ENCODE assay signal across 1 cellular context in genomic region chr7:4641667-4642467, GRCh38.
TF ChIP-seq lines count a peak whose summit lies in the region.

No MANE protein-coding gene starts in this region.

TF ChIP-seq in HepG2, 621 proteins besides CTCF, POLR2A, EP300 and RAD21 (continued from another document and continues in another):
- TF ChIP-seq SNAPC5 (CRISPR knock-in tag; IDR thresholded peaks at IDR 0.05; ENCODE audit: borderline replicate concordance) = peak; percentile 86; the same call in 1 of the 2 replicates
- peak; percentile 56; the same call in 1 of the 2 replicates for TF ChIP-seq SNAI1 (CRISPR knock-in tag; IDR thresholded peaks at IDR 0.05; ENCODE audit: borderline replicate concordance)
- peak; percentile 92 for TF ChIP-seq ZBTB3 (CRISPR knock-in tag; IDR thresholded peaks at IDR 0.05; ENCODE audit: borderline replicate concordance, low read depth)
- peak; percentile 85 for TF ChIP-seq ZFY (CRISPR knock-in tag; IDR thresholded peaks at IDR 0.05)
- peak; percentile 94 for TF ChIP-seq MXD4 (CRISPR knock-in tag; IDR thresholded peaks at IDR 0.05)
- no peak for TF ChIP-seq CC2D1A (CRISPR knock-in tag; IDR thresholded peaks at IDR 0.05)
- TF ChIP-seq ZNF776 (CRISPR knock-in tag; IDR thresholded peaks at IDR 0.05) = peak; percentile 100
- TF ChIP-seq EZH2 (conservative IDR thresholded peaks at IDR 0.05; ENCODE audit: low read depth, low read length) = no peak
- TF ChIP-seq ZFP36 (IDR thresholded peaks at IDR 0.05; ENCODE audit: borderline replicate concordance, low read depth, low read length, partially characterized antibody) = no peak
- TF ChIP-seq ZNF382 (CRISPR knock-in tag; IDR thresholded peaks at IDR 0.05; ENCODE audit: borderline replicate concordance) = no peak
- TF ChIP-seq ARID2 (CRISPR knock-in tag; IDR thresholded peaks at IDR 0.05; ENCODE audit: borderline replicate concordance) = no peak
- peak; percentile 98 for TF ChIP-seq MLXIP (CRISPR knock-in tag; IDR thresholded peaks at IDR 0.05; ENCODE audit: borderline replicate concordance)
- TF ChIP-seq ZBTB14 (CRISPR knock-in tag; IDR thresholded peaks at IDR 0.05) = peak; percentile 36; the same call in 1 of the 2 replicates
- TF ChIP-seq ZNF564 (CRISPR knock-in tag; IDR thresholded peaks at IDR 0.05) = peak; percentile 86; the same call in 1 of the 2 replicates
- TF ChIP-seq GABPA (IDR thresholded peaks at IDR 0.05; ENCODE audit: low read depth, low read length) = peak; percentile 72
- peak; percentile 74 for TF ChIP-seq GABPA (CRISPR knock-in tag; IDR thresholded peaks at IDR 0.05; ENCODE audit: low read depth)
- peak; percentile 93; the same call in 1 of the 2 replicates for TF ChIP-seq SIN3A (IDR thresholded peaks at IDR 0.05; ENCODE audit: borderline replicate concordance, low read depth, low read length)
- TF ChIP-seq NCOA1 (CRISPR knock-in tag; IDR thresholded peaks at IDR 0.05) = no peak
- TF ChIP-seq NFIC (IDR thresholded peaks at IDR 0.05; ENCODE audit: low read length) = no peak
- peak; percentile 88 for TF ChIP-seq ZC3H13 (CRISPR knock-in tag; IDR thresholded peaks at IDR 0.05)
- no peak for TF ChIP-seq ZMYM3 (CRISPR knock-in tag; IDR thresholded peaks at IDR 0.05)
- TF ChIP-seq HIC2 (CRISPR knock-in tag; IDR thresholded peaks at IDR 0.05; ENCODE audit: low read depth) = no peak; the same call in 1 of the 2 replicates
- TF ChIP-seq PCBP1 (IDR thresholded peaks at IDR 0.05; ENCODE audit: borderline replicate concordance, low read depth, low read length) = 0 out of 2 replicates have a peak, but pooled peaks have one; percentile 44
- no peak for TF ChIP-seq DBP (CRISPR knock-in tag; IDR thresholded peaks at IDR 0.05; ENCODE audit: not compliant biosample characterization)
- TF ChIP-seq PAF1 (CRISPR knock-in tag; IDR thresholded peaks at IDR 0.05) = no peak
- TF ChIP-seq IKZF5 (CRISPR knock-in tag; IDR thresholded peaks at IDR 0.05) = peak; percentile 86; the same call in 1 of the 2 replicates
- 0 out of 2 replicates have a peak, but pooled peaks have one; percentile 55 for TF ChIP-seq ZNF337 (CRISPR knock-in tag; IDR thresholded peaks at IDR 0.05; ENCODE audit: borderline replicate concordance, low read depth)
- no peak for TF ChIP-seq NFRKB (IDR thresholded peaks at IDR 0.05)
- TF ChIP-seq SOX13 (IDR thresholded peaks at IDR 0.05) = no peak
- TF ChIP-seq SOX13 (CRISPR knock-in tag; conservative IDR thresholded peaks at IDR 0.05 in 1 of 2, IDR thresholded peaks at IDR 0.05 in 1 of 2) = peak in 1 of 2 experiments; percentile 30; a peak in 1 of 4 replicates
- TF ChIP-seq FOXJ3 (CRISPR knock-in tag; IDR thresholded peaks at IDR 0.05; ENCODE audit: borderline replicate concordance) = peak; percentile 77; the same call in 1 of the 2 replicates
- peak; percentile 98 for TF ChIP-seq ZFYVE20 (CRISPR knock-in tag; IDR thresholded peaks at IDR 0.05; ENCODE audit: borderline replicate concordance, low read depth)
- TF ChIP-seq ZNF383 (CRISPR knock-in tag; IDR thresholded peaks at IDR 0.05; ENCODE audit: borderline replicate concordance) = no peak
- TF ChIP-seq MAFF (IDR thresholded peaks at IDR 0.05; ENCODE audit: low read depth, low read length) = no peak
- TF ChIP-seq ELF3 (CRISPR knock-in tag; IDR thresholded peaks at IDR 0.05) = peak; percentile 74
- peak; percentile 59; the same call in 1 of the 2 replicates for TF ChIP-seq SKIL (CRISPR knock-in tag; IDR thresholded peaks at IDR 0.05; ENCODE audit: borderline replicate concordance)
- TF ChIP-seq FUBP1 (CRISPR knock-in tag; IDR thresholded peaks at IDR 0.05; ENCODE audit: borderline replicate concordance) = no peak
- no peak for TF ChIP-seq ZNF644 (CRISPR knock-in tag; IDR thresholded peaks at IDR 0.05; ENCODE audit: low read depth)
- no peak; the same call in 1 of the 2 replicates for TF ChIP-seq ZNF782 (CRISPR knock-in tag; IDR thresholded peaks at IDR 0.05; ENCODE audit: borderline replicate concordance)
- TF ChIP-seq ZNF780A (CRISPR knock-in tag; IDR thresholded peaks at IDR 0.05) = no peak; the same call in 1 of the 2 replicates
- TF ChIP-seq RORA (CRISPR knock-in tag; IDR thresholded peaks at IDR 0.05) = no peak
- TF ChIP-seq CHCHD3 (CRISPR knock-in tag; IDR thresholded peaks at IDR 0.05) = peak; percentile 88
- no peak for TF ChIP-seq SMC3 (IDR thresholded peaks at IDR 0.05; ENCODE audit: low read length)
- peak; percentile 89 for TF ChIP-seq MNT (IDR thresholded peaks at IDR 0.05)
- no peak for TF ChIP-seq TFAP4 (IDR thresholded peaks at IDR 0.05; ENCODE audit: borderline replicate concordance, low read depth)
- peak; percentile 94 for TF ChIP-seq THAP8 (CRISPR knock-in tag; IDR thresholded peaks at IDR 0.05; ENCODE audit: borderline replicate concordance)
- peak; percentile 99 for TF ChIP-seq FOXO4 (CRISPR knock-in tag; conservative IDR thresholded peaks at IDR 0.05)
